8 cellular contexts compared by ENCODE assay signal in the genomic region with DNA sequence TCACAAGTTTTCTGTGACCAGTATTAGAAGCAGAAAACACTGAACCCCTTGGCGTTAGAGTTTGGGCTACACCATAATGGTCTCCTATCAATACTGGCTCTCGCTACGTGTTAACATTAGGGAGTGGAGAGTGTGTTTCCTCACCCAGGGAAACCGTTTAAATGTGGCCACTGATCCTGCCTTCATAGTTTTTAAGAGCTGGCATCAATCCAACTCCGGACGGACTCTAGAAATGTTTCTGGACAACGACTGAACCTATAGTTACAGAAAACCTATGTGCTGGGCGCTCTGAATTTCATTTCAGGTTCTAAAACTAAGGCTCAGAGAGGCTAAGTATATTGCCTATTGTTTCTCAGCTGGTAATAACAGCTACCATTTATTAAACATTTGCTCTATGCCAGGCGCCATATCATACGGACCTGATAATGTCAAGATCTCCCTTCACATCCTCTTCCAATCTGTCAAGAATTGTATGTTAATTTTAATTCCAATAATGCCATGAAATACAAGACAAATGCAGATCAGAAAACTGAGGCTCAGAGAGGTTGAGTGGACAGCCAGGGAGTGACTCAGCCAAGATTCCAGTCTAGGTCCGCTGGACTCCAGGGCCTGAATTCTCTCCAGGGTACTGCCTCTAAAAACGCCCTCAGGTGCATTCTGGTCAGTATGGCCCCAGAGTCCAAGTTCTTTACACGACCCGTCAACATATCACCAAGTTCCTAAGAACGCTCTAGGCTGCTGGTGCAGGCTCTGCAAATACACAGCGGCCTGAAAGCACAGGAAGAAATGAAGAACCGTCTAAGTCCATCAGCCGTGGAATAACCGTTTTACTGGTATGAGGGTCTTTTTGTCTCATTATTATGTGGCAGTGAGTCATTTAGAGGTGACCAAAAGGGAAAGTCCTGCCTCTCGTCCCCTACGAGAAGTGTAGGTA. TPM values are rescaled to one million over a fixed set of nuclear protein-coding genes. Genes with fewer than 3 reads are reported as not detected.
DNase-seq lines count a peak whose midpoint lies in the region; ATAC-seq and TF ChIP-seq lines count a peak whose summit lies in the region.

No MANE protein-coding gene starts in this region.

- H3K4me3 Mint-ChIP-seq in T-helper 1 cell treated with Interleukin-12 subunit alpha and Interleukin-12 subunit beta and Interleukin-4 antibody, amounts not matched to agents 30 μg/mL and 1 μg/mL, for 36 hours = peak overlapping the region; percentile 92
- peak overlapping the region; percentile 99 for H3K4me3 Mint-ChIP-seq in type B pancreatic cell

- peak overlapping the region; percentile 93 for H3K4me2 ChIP-seq in OCI-LY1 (ENCODE audit: low read length)

- peaks cover 23% of the 10 kb centered on the region for H3K36me3 ChIP-seq in OCI-LY1 (ENCODE audit: insufficient read depth, low read length)
- H3K36me3 ChIP-seq in colonic mucosa = no peaks in the 10 kb centered on the region
- no peaks in the 10 kb centered on the region for H3K36me3 ChIP-seq in lung (ENCODE audit: control insufficient read depth in 2 of 2, insufficient read depth in 2 of 2, low read length in 2 of 2)

- DNase-seq in T-helper 1 cell = no peak
- peak; percentile 56 for DNase-seq in colonic mucosa
- DNase-seq in lung (ENCODE audit: low spot score) = peak; percentile 38
- DNase-seq in type B pancreatic cell (ENCODE audit: extremely low spot score, unreplicated experiment) = no peak
- no peak for DNase-seq in stimulated activated CD4-positive, alpha-beta T cell treated with anti-CD3 and anti-CD28 coated beads, Interleukin-12 subunit alpha, Interleukin-12 subunit beta, amount 100 ng/mL, for 4 hours

- H3F3A ChIP-seq in OCI-LY1 (ENCODE audit: insufficient read depth, low read length) = peaks cover 9% of the 10 kb centered on the region; the same call in 1 of the 2 replicates

- H3K4me3 ChIP-seq in OCI-LY1 (ENCODE audit: low read depth, low read length, poor library complexity, severe bottlenecking) (peak overlapping the region; percentile 96), colonic mucosa (peak overlapping the region; percentile 61), lung (peak overlapping the region; percentile 52)

- no peaks in the 10 kb centered on the region for H3K9me3 Mint-ChIP-seq in T-helper 1 cell treated with Interleukin-12 subunit alpha and Interleukin-12 subunit beta and Interleukin-4 antibody, amounts not matched to agents 30 μg/mL and 1 μg/mL, for 36 hours
- H3K9me3 Mint-ChIP-seq in type B pancreatic cell = no peaks in the 10 kb centered on the region

- H3K27ac ChIP-seq in OCI-LY1 (ENCODE audit: low read depth, low read length, poor library complexity, severe bottlenecking) = peak overlapping the region; percentile 99
- peak overlapping the region; percentile 86 for H3K27ac ChIP-seq in colonic mucosa
- H3K27ac ChIP-seq in lung (ENCODE audit: low read depth in 1 of 2, low read length in 1 of 2) = peak overlapping the region; percentile 93 to 99

- H3K27me3 ChIP-seq in OCI-LY1 (ENCODE audit: insufficient read depth, low read length) = no peaks in the 10 kb centered on the region
- no peaks in the 10 kb centered on the region for H3K27me3 ChIP-seq in colonic mucosa
- no peaks in the 10 kb centered on the region for H3K27me3 ChIP-seq in lung (ENCODE audit: control insufficient read depth, insufficient read depth)

- no peaks in the 10 kb centered on the region for H3K27me3 Mint-ChIP-seq in T-helper 1 cell treated with Interleukin-12 subunit alpha and Interleukin-12 subunit beta and Interleukin-4 antibody, amounts not matched to agents 30 μg/mL and 1 μg/mL, for 36 hours (ENCODE audit: low read depth)
- no peaks in the 10 kb centered on the region for H3K27me3 Mint-ChIP-seq in type B pancreatic cell

- H3K27ac Mint-ChIP-seq in T-helper 1 cell treated with Interleukin-12 subunit alpha and Interleukin-12 subunit beta and Interleukin-4 antibody, amounts not matched to agents 30 μg/mL and 1 μg/mL, for 36 hours = peak overlapping the region; percentile 99
- peak overlapping the region; percentile 99 for H3K27ac Mint-ChIP-seq in type B pancreatic cell

- H2AFZ ChIP-seq in OCI-LY1 (ENCODE audit: low read length) = no peak overlapping the region

- H3K9me2 ChIP-seq in OCI-LY1 (ENCODE audit: low read depth, low read length) = no peaks in the 10 kb centered on the region

- no peaks in the 10 kb centered on the region for H4K20me1 ChIP-seq in OCI-LY1 (ENCODE audit: insufficient read depth, low read length)

- intact Hi-C loops in colonic mucosa (cut with DNase I) = loop anchor here (10.0 kb wide), 1 partner anchor 128 kb away; no protein-coding TSS in a partner anchor

- H3K9ac ChIP-seq in OCI-LY1 (ENCODE audit: low read length) (peak overlapping the region; percentile 93), colonic mucosa (ENCODE audit: low read depth in 2 of 2, low read length in 2 of 2) (peak overlapping the region; percentile 77 to 99)

- peaks cover 13% of the 10 kb centered on the region for H3K36me3 Mint-ChIP-seq in T-helper 1 cell treated with Interleukin-12 subunit alpha and Interleukin-12 subunit beta and Interleukin-4 antibody, amounts not matched to agents 30 μg/mL and 1 μg/mL, for 36 hours (ENCODE audit: low read depth)
- peaks cover 4% of the 10 kb centered on the region for H3K36me3 Mint-ChIP-seq in type B pancreatic cell

- H3K4me1 ChIP-seq in OCI-LY1 (ENCODE audit: insufficient read depth, low read length, severe bottlenecking) (peaks cover 67% of the 10 kb centered on the region), colonic mucosa (peaks cover 4% of the 10 kb centered on the region), lung (ENCODE audit: control insufficient read depth in 2 of 2, insufficient read depth in 2 of 2, low read length in 2 of 2) (peaks cover 0 to 7% of the 10 kb centered on the region in 2 donors)

- ATAC-seq in lung (ENCODE audit: insufficient read depth, low FRiP score) (no peak), HG03432 (IDR thresholded peaks at IDR 0.05; ENCODE audit: unreplicated experiment) (no peak)

- TF ChIP-seq CTCF in OCI-LY1 (IDR thresholded peaks at IDR 0.05; ENCODE audit: low read length) (no peak), colonic mucosa (IDR thresholded peaks at IDR 0.05) (no peak), lung (IDR thresholded peaks at IDR 0.05; ENCODE audit: control extremely low read depth, extremely low read depth) (no peak), type B pancreatic cell (conservative IDR thresholded peaks at IDR 0.05) (no peak)

- peaks cover 34% of the 10 kb centered on the region for H3K79me2 ChIP-seq in OCI-LY1 (ENCODE audit: insufficient read depth, low read length)

- 10 to 12% methylated on average over 21 of the region's 21 CpGs for WGBS in lung, 2 donors

- H3K9me3 ChIP-seq in OCI-LY1 (ENCODE audit: low read length) (no peaks in the 10 kb centered on the region), colonic mucosa (no peaks in the 10 kb centered on the region), lung (ENCODE audit: control insufficient read depth in 2 of 2, insufficient read depth in 1 of 2, low read length in 1 of 2) (no peaks in the 10 kb centered on the region)

- H3K4me1 Mint-ChIP-seq in T-helper 1 cell treated with Interleukin-12 subunit alpha and Interleukin-12 subunit beta and Interleukin-4 antibody, amounts not matched to agents 30 μg/mL and 1 μg/mL, for 36 hours (ENCODE audit: low read depth) = peaks cover 50% of the 10 kb centered on the region
- H3K4me1 Mint-ChIP-seq in type B pancreatic cell (ENCODE audit: unreplicated experiment) = peaks cover 37% of the 10 kb centered on the region

RNA-seq across cellular contexts. Expression of a gene that starts 0.9 kb away (rescaled TPM):
- total RNA-seq in colonic mucosa (10 to 100 TPM; 38.8 to 40.4 TPM), lung (10 to 100 TPM; 61.8 to 96.4 TPM), type B pancreatic cell (ENCODE audit: low replicate concordance) (94.4 and 157 TPM in 2 replicates)
- polyA plus RNA-seq in lung = 10 to 100 TPM; 24.2 to 27.0 TPM

Comparison
In these comparisons a context has a peak if more than half of its experiments do, and no peak if none do; other contexts are left out.
1. DNase-seq: peak in colonic mucosa (single experiment) and lung (single experiment); none in T-helper 1 cell (0 of 5), type B pancreatic cell (single experiment) and stimulated activated CD4-positive, alpha-beta T cell treated with anti-CD3 and anti-CD28 coated beads, Interleukin-12 subunit alpha, Interleukin-12 subunit beta, amount 100 ng/mL, for 4 hours (single experiment).
2. Peak in every context shown above with its lines, with median percentiles within 50 percentile points of each other: H3K27ac ChIP-seq and H3K4me3 ChIP-seq.